Comparison of ENCODE assay signal across 2 cellular contexts in genomic region chr5:98103807-98104206, GRCh38.
TF ChIP-seq lines count a peak whose summit lies in the region.

No MANE protein-coding gene starts in this region.

TF ChIP-seq in IMR-90, 13 proteins besides CTCF, POLR2A, EP300 and RAD21 (continued from another document):
- no peak for TF ChIP-seq FOS (IDR thresholded peaks at IDR 0.05; ENCODE audit: low read depth, low read length)
TF ChIP-seq in IMR-90: peak in this region for 0.

TF ChIP-seq in SK-N-SH treated with all-trans-retinoic acid at 6 μM for 48 hours, 23 proteins besides CTCF, POLR2A, EP300 and RAD21 (continued from another document):
- TF ChIP-seq, protein P1, sequence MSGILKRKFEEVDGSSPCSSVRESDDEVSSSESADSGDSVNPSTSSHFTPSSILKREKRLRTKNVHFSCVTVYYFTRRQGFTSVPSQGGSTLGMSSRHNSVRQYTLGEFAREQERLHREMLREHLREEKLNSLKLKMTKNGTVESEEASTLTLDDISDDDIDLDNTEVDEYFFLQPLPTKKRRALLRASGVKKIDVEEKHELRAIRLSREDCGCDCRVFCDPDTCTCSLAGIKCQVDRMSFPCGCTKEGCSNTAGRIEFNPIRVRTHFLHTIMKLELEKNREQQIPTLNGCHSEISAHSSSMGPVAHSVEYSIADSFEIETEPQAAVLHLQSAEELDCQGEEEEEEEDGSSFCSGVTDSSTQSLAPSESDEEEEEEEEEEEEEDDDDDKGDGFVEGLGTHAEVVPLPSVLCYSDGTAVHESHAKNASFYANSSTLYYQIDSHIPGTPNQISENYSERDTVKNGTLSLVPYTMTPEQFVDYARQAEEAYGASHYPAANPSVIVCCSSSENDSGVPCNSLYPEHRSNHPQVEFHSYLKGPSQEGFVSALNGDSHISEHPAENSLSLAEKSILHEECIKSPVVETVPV (CRISPR knock-in tag; IDR thresholded peaks at IDR 0.05) = no peak
